In genomic region chr4:169404959-169405358, GRCh38 we compare ENCODE assay signal across 1 cellular context.
TF ChIP-seq lines count a peak whose summit lies in the region.

No MANE protein-coding gene starts in this region.

TF ChIP-seq in K562, 482 proteins besides CTCF, POLR2A, EP300 and RAD21:
- TF ChIP-seq ZBTB40 (IDR thresholded peaks at IDR 0.05) (no peak), ZBTB40 (CRISPR knock-in tag; IDR thresholded peaks at IDR 0.05) (no peak), CREB3L1 (IDR thresholded peaks at IDR 0.05; ENCODE audit: borderline replicate concordance, low read depth) (no peak), ZNF431 (CRISPR knock-in tag; IDR thresholded peaks at IDR 0.05) (no peak), ZNF398 (CRISPR knock-in tag; IDR thresholded peaks at IDR 0.05) (no peak), NFRKB (IDR thresholded peaks at IDR 0.05; ENCODE audit: low read depth) (no peak), ZNF282 (CRISPR knock-in tag; IDR thresholded peaks at IDR 0.05) (no peak), ZHX1 (conservative IDR thresholded peaks at IDR 0.05; ENCODE audit: low read length) (no peak)
